ENCODE assay signal across 27 cellular contexts in genomic region chrY:22727753-22728152, GRCh38.
"Had no signal": no experiment of that assay in that cellular context is flagged by ENCODE, and none has a peak within 500 bp of the region (broad histone marks: within the 10 kb centered on the region; RNA-seq: fewer than 3 reads in every experiment).

No MANE protein-coding gene starts in this region.

- H3K4me1 ChIP-seq: stomach, suprapubic skin, testis, thyroid gland, tibial artery, tibial nerve, transverse colon, upper lobe of left lung, upper lobe of right lung, uterus, vagina had no signal

- H3K36me3 ChIP-seq: stomach, suprapubic skin, thoracic aorta, thyroid gland, tibial artery, tibial nerve, transverse colon, upper lobe of left lung, upper lobe of right lung, uterus, vagina had no signal

- H3K9me3 ChIP-seq: stomach, suprapubic skin, testis, thoracic aorta, thyroid gland, tibial artery, tibial nerve, transverse colon, upper lobe of left lung, upper lobe of right lung, uterus, vagina had no signal

- FAIRE-seq: urothelium cell line had no signal

- ATAC-seq: stimulated activated effector memory CD8-positive, alpha-beta T cell treated with anti-CD3 and anti-CD28 coated beads, Interleukin-12 subunit alpha, Interleukin-12 subunit beta, amount 100 ng/mL, for 72 hours; stimulated activated memory B cell treated with anti-CD40 and anti-IgM and Interleukin-4, amounts not matched to agents 10 μg/mL and 1 μg/mL and 100 μg/mL, for 72 hours; stimulated activated naive B cell treated with anti-CD40 and anti-IgM and Interleukin-4, amounts not matched to agents 10 μg/mL and 1 μg/mL and 100 μg/mL, for 72 hours; stimulated activated naive CD8-positive, alpha-beta T cell treated with anti-CD3 and anti-CD28 coated beads, Interleukin-15, amount 100 ng/mL, for 72 hours; stimulated activated naive CD8-positive, alpha-beta T cell treated with anti-CD3 and anti-CD28 coated beads, Interleukin-15, Interleukin-2, amounts not matched to agents 100 U/mL and 50 U/mL, for 24 hours; upper lobe of right lung had no signal

- DNase-seq: stimulated activated CD4-positive, alpha-beta T cell treated with anti-CD3 and anti-CD28 coated beads, Interleukin-2, amount 100 ng/mL, for 48 hours; stimulated activated CD4-positive, alpha-beta T cell treated with anti-CD3 and anti-CD28 coated beads, Interleukin-4, amount 100 ng/mL, for 1 hour; stimulated activated CD4-positive, alpha-beta T cell treated with anti-CD3 and anti-CD28 coated beads, Interleukin-4, amount 100 ng/mL, for 24 hours; stimulated activated CD4-positive, alpha-beta T cell treated with anti-CD3 and anti-CD28 coated beads, Interleukin-4, amount 100 ng/mL, for 4 hours; stimulated activated CD8-positive, alpha-beta memory T cell treated with anti-CD3 and anti-CD28 coated beads, Interleukin-4, amount 100 ng/mL, for 48 hours; stimulated activated naive B cell treated with anti-CD40 and anti-IgM and Interleukin-4, amounts not matched to agents 10 μg/mL and 1 μg/mL and 100 μg/mL, for 72 hours; stimulated activated naive CD4-positive, alpha-beta T cell; stimulated activated naive CD4-positive, alpha-beta T cell treated with Interleukin-2 at 50 U/mL for 16 hours; stimulated activated naive CD8-positive, alpha-beta T cell treated with anti-CD3 and anti-CD28 coated beads, Interleukin-15, amount 100 ng/mL, for 72 hours; stimulated activated naive CD8-positive, alpha-beta T cell treated with anti-CD3 and anti-CD28 coated beads, Interleukin-15, Interleukin-2, amounts not matched to agents 100 U/mL and 50 U/mL, for 24 hours; stomach; substantia nigra; thyroid gland; tibial artery; transverse colon; trophoblast cell; upper lobe of left lung; upper lobe of right lung; uterus had no signal

- H3K4me3 ChIP-seq: stomach, suprapubic skin, testis, thoracic aorta, thyroid gland, tibial artery, tibial nerve, transverse colon, upper lobe of left lung, upper lobe of right lung, uterus, vagina had no signal

- H3K27me3 ChIP-seq: stomach, suprapubic skin, testis, thyroid gland, tibial artery, tibial nerve, transverse colon, upper lobe of left lung, upper lobe of right lung, uterus, vagina had no signal

- H3K27ac ChIP-seq: stomach, suprapubic skin, testis, thoracic aorta, thyroid gland, tibial artery, tibial nerve, transverse colon, upper lobe of left lung, upper lobe of right lung, uterus, vagina had no signal
